Comparison of ENCODE assay signal across 8 cellular contexts in genomic region chr13:99895428-99895998, GRCh38.
DNase-seq lines count a peak whose midpoint lies in the region; ATAC-seq and TF ChIP-seq lines count a peak whose summit lies in the region.

No MANE protein-coding gene starts in this region.

- peak overlapping the region; percentile 6 to 43 for H3K9ac ChIP-seq in mucosa of rectum (ENCODE audit: low read depth in 1 of 2, low read length in 2 of 2)

- DNase-seq in activated naive CD4-positive, alpha-beta T cell treated with anti-CD3 and anti-CD28 coated beads, Interleukin-2, amount 10 ng/mL, durations not matched to agents 7 days and 5 days: no peak
- no peak for DNase-seq in activated naive CD4-positive, alpha-beta T cell treated with Interleukin-2 at 50 U/mL for 16 hours
- DNase-seq in cardiac fibroblast (ENCODE audit: low read depth in 2 of 2) (no peak), tibial nerve (ENCODE audit: low spot score in 2 of 2) (no peak), NCI-H510A treated with DMSO at 0.1 percent for 48 hours (lab: John Stamatoyannopoulos, UW) (no peak), NCI-H2227 treated with DMSO at 0.1 percent for 48 hours (lab: John Stamatoyannopoulos, UW) (no peak)

- H3K36me3 Mint-ChIP-seq in activated naive CD4-positive, alpha-beta T cell treated with anti-CD3 and anti-CD28 coated beads, Interleukin-2, amount 10 ng/mL, durations not matched to agents 7 days and 5 days: peaks cover 2% of the 10 kb centered on the region

- TF ChIP-seq POLR2A in tibial nerve (IDR thresholded peaks at IDR 0.05): no peak

- H3K36me3 ChIP-seq in mucosa of rectum (ENCODE audit: control insufficient read depth in 2 of 2, insufficient read depth in 2 of 2, low read length in 2 of 2) (no peaks in the 10 kb centered on the region), tibial nerve (no peaks in the 10 kb centered on the region)

- H3K4me3 ChIP-seq in cardiac fibroblast (replicated peaks in 1 of 2; ENCODE audit: low read depth in 2 of 2, low read length in 2 of 2): peak overlapping the region; percentile 15 to 26
- peak overlapping the region; percentile 61 to 69 for H3K4me3 ChIP-seq in mucosa of rectum (ENCODE audit: low read length in 2 of 2)
- peak overlapping the region in 3 of 4 donors; percentile 10 to 39 (median 36) for H3K4me3 ChIP-seq in tibial nerve

- H3K27me3 Mint-ChIP-seq in activated naive CD4-positive, alpha-beta T cell treated with anti-CD3 and anti-CD28 coated beads, Interleukin-2, amount 10 ng/mL, durations not matched to agents 7 days and 5 days: peaks cover 74% of the 10 kb centered on the region

- no peak overlapping the region for H3K27ac Mint-ChIP-seq in activated naive CD4-positive, alpha-beta T cell treated with anti-CD3 and anti-CD28 coated beads, Interleukin-2, amount 10 ng/mL, durations not matched to agents 7 days and 5 days

- H3K27ac ChIP-seq in mucosa of rectum (ENCODE audit: low read depth in 2 of 2, low read length in 2 of 2) (no peak overlapping the region), tibial nerve (no peak overlapping the region)

- WGBS in tibial nerve, 2 donors: 8 to 12% methylated on average over 46 to 51 of the region's 56 CpGs

- TF ChIP-seq CTCF in cardiac fibroblast (IDR thresholded peaks at IDR 0.05; ENCODE audit: low read depth, low read length) (no peak), tibial nerve (IDR thresholded peaks at IDR 0.05) (no peak)

- peaks cover 10 to 24% of the 10 kb centered on the region in 2 donors for H3K27me3 ChIP-seq in mucosa of rectum (ENCODE audit: control insufficient read depth in 2 of 2, insufficient read depth in 2 of 2, low read length in 2 of 2)
- H3K27me3 ChIP-seq in tibial nerve: peaks cover 2 to 76% of the 10 kb centered on the region in 2 donors

- TF ChIP-seq EP300 in tibial nerve (IDR thresholded peaks at IDR 0.05): peak in 1 of 2 donors; percentile 26

- no peaks in the 10 kb centered on the region for H3K9me3 Mint-ChIP-seq in activated naive CD4-positive, alpha-beta T cell treated with anti-CD3 and anti-CD28 coated beads, Interleukin-2, amount 10 ng/mL, durations not matched to agents 7 days and 5 days

- CTCF ChIA-PET in activated naive CD4-positive, alpha-beta T cell treated with anti-CD3 and anti-CD28 coated beads, Interleukin-2, amount 10 ng/mL, durations not matched to agents 7 days and 5 days (lab: Charles Lee): no interaction called here

- peaks cover 20% of the 10 kb centered on the region for H3K4me1 Mint-ChIP-seq in activated naive CD4-positive, alpha-beta T cell treated with anti-CD3 and anti-CD28 coated beads, Interleukin-2, amount 10 ng/mL, durations not matched to agents 7 days and 5 days

- ATAC-seq in GM18873 (IDR thresholded peaks at IDR 0.05; ENCODE audit: low FRiP score, unreplicated experiment): no peak

- peaks cover 3 to 4% of the 10 kb centered on the region in 2 donors for H3K4me1 ChIP-seq in mucosa of rectum (ENCODE audit: control insufficient read depth in 2 of 2, insufficient read depth in 2 of 2, low read length in 2 of 2)
- peaks cover 0 to 19% (median 10%) of the 10 kb centered on the region in 4 donors for H3K4me1 ChIP-seq in tibial nerve

- peak overlapping the region; percentile 61 for H3K4me3 Mint-ChIP-seq in activated naive CD4-positive, alpha-beta T cell treated with anti-CD3 and anti-CD28 coated beads, Interleukin-2, amount 10 ng/mL, durations not matched to agents 7 days and 5 days

- H3K9me3 ChIP-seq in mucosa of rectum (ENCODE audit: control insufficient read depth in 2 of 2, low read length in 2 of 2) (peaks cover 0 to 1% of the 10 kb centered on the region in 2 donors), tibial nerve (no peaks in the 10 kb centered on the region)
